Comparison of ENCODE assay signal across 8 cellular contexts in genomic region chr11:65315866-65316233, GRCh38. TPM values are rescaled to one million over a fixed set of nuclear protein-coding genes. Genes with fewer than 3 reads are reported as not detected.
DNase-seq lines count a peak whose midpoint lies in the region; ATAC-seq and TF ChIP-seq lines count a peak whose summit lies in the region.

No MANE protein-coding gene starts in this region.

- no peaks in the 10 kb centered on the region for H3K27me3 ChIP-seq in left ventricle myocardium inferior (ENCODE audit: low read depth)
- H3K27me3 ChIP-seq in brain microvascular endothelial cell (replicated peaks) = no peaks in the 10 kb centered on the region
- H3K27me3 ChIP-seq in aorta (ENCODE audit: control insufficient read depth in 1 of 2, insufficient read depth in 2 of 2, low read length in 1 of 2) = no peaks in the 10 kb centered on the region

- DNase-seq in left ventricle myocardium inferior = no peak
- no peak for DNase-seq in left ventricle myocardium superior
- no peak for DNase-seq in brain microvascular endothelial cell
- no peak for DNase-seq in NCI-H2107 treated with DMSO at 0.1 percent for 48 hours (lab: John Stamatoyannopoulos, UW; ENCODE audit: unreplicated experiment)
- no peak for DNase-seq in NCI-H2171 (lab: John Stamatoyannopoulos, UW)
- no peak for DNase-seq in aorta

- H3K36me3 ChIP-seq in left ventricle myocardium inferior = peaks cover 9% of the 10 kb centered on the region
- peaks cover 12% of the 10 kb centered on the region for H3K36me3 ChIP-seq in brain microvascular endothelial cell (replicated peaks)
- peaks cover 22% of the 10 kb centered on the region for H3K36me3 ChIP-seq in mesodermal cell (ENCODE audit: control insufficient read depth, insufficient read depth, low read length)
- H3K36me3 ChIP-seq in urinary bladder (ENCODE audit: insufficient read depth) = no peaks in the 10 kb centered on the region
- no peaks in the 10 kb centered on the region for H3K36me3 ChIP-seq in aorta (ENCODE audit: control insufficient read depth in 1 of 2, insufficient read depth in 2 of 2, low read length in 1 of 2)

- H3K27ac ChIP-seq in left ventricle myocardium inferior (replicated peaks) (peak overlapping the region; percentile 98), brain microvascular endothelial cell (peak overlapping the region; percentile 85), mesodermal cell (ENCODE audit: low read depth, low read length, severe bottlenecking) (no peak overlapping the region), urinary bladder (ENCODE audit: low read depth) (peak overlapping the region; percentile 28), aorta (ENCODE audit: low read depth in 1 of 2, low read length in 2 of 2) (no peak overlapping the region)

- H3K9me3 ChIP-seq in left ventricle myocardium inferior (replicated peaks) = no peaks in the 10 kb centered on the region
- no peaks in the 10 kb centered on the region for H3K9me3 ChIP-seq in mesodermal cell (ENCODE audit: control insufficient read depth, low read length)
- no peaks in the 10 kb centered on the region for H3K9me3 ChIP-seq in aorta (ENCODE audit: control insufficient read depth, low read length)

- WGBS in mesodermal cell (ENCODE audit: insufficient coverage in 2 of 2), 2 experiments = 39 to 43% methylated on average over 7 to 8 of the region's 8 CpGs
- WGBS in urinary bladder = 10% methylated on average over 8 of the region's 8 CpGs
- WGBS in aorta, 2 donors = 30 to 33% methylated on average over 8 of the region's 8 CpGs

- in situ Hi-C loops in brain microvascular endothelial cell (cut with HindIII; ENCODE audit: low pct_ligation_motif_present, low sequenced_read_pairs) = no loop called here

- intact Hi-C loops in left ventricle myocardium inferior (cut with micrococcal nuclease) (no loop called here), left ventricle myocardium superior (cut with micrococcal nuclease) (loop anchor here (2.0 kb wide), 1 partner anchor 41 kb away; no protein-coding TSS in a partner anchor), aorta (cut with DNase I) (loop anchor here (1.0 to 5.0 kb wide), 4 partner anchors 41 to 91 kb away; no protein-coding TSS in a partner anchor)

- peak; percentile 26 for TF ChIP-seq CTCF in left ventricle myocardium inferior (IDR thresholded peaks at IDR 0.05; ENCODE audit: borderline replicate concordance)
- TF ChIP-seq CTCF in brain microvascular endothelial cell (IDR thresholded peaks at IDR 0.05; ENCODE audit: low read depth, low read length, missing control alignments) = no peak

- H3K4me1 ChIP-seq in left ventricle myocardium inferior (peaks cover 89% of the 10 kb centered on the region), mesodermal cell (ENCODE audit: control insufficient read depth, insufficient read depth, low read length, poor library complexity, severe bottlenecking) (peaks cover 13% of the 10 kb centered on the region), urinary bladder (ENCODE audit: insufficient read depth) (peaks cover 2% of the 10 kb centered on the region), aorta (ENCODE audit: control insufficient read depth in 1 of 2, insufficient read depth in 2 of 2, low read length in 2 of 2) (peaks cover 0 to 2% of the 10 kb centered on the region in 2 donors)

- H3K4me3 ChIP-seq in left ventricle myocardium inferior = peak overlapping the region; percentile 90
- H3K4me3 ChIP-seq in brain microvascular endothelial cell (ENCODE audit: low read depth, low read length) = peak overlapping the region; percentile 89
- H3K4me3 ChIP-seq in mesodermal cell (ENCODE audit: extremely low read depth, insufficient read depth, low read length, poor library complexity, severe bottlenecking) = peak overlapping the region; percentile 98
- peak overlapping the region; percentile 62 for H3K4me3 ChIP-seq in urinary bladder (ENCODE audit: low read depth, low read length)
- H3K4me3 ChIP-seq in aorta (ENCODE audit: low read length in 2 of 2) = no peak overlapping the region

- ATAC-seq in left ventricle myocardium superior = no peak
- ATAC-seq in aorta (ENCODE audit: low FRiP score) = no peak

RNA-seq across cellular contexts. Expression of gene CDC42EP2, which starts 1.2 kb away (rescaled TPM):
- total RNA-seq in left ventricle myocardium inferior (11.3 TPM), left ventricle myocardium superior (13.0 TPM), urinary bladder (17.6 TPM), aorta (10 to 100 TPM; 16.2 to 20.9 TPM)
- polyA plus RNA-seq in mesodermal cell (2013, experiment 1 of 2) = 14.7 TPM
- polyA plus RNA-seq in mesodermal cell (2013, experiment 2 of 2) = 8.1 TPM
- polyA plus RNA-seq in urinary bladder (30.1 TPM), aorta (1 to 10 TPM; 2.3 to 3.5 TPM)

RNA-seq across cellular contexts. Expression of gene DPF2, which starts 17.8 kb away (rescaled TPM):
- total RNA-seq in left ventricle myocardium inferior (40.6 TPM), left ventricle myocardium superior (53.9 TPM), urinary bladder (29.3 TPM), aorta (10 to 100 TPM; 51.3 to 59.6 TPM)
- 81.1 TPM for polyA plus RNA-seq in mesodermal cell (2013, experiment 1 of 2)
- polyA plus RNA-seq in mesodermal cell (2013, experiment 2 of 2) = 73.7 TPM
- polyA plus RNA-seq in urinary bladder (55.2 TPM), aorta (10 to 100 TPM; 16.4 to 41.1 TPM)

RNA-seq across cellular contexts. Expression of gene TIGD3, which starts 38.7 kb away (rescaled TPM):
- total RNA-seq in left ventricle myocardium inferior = 0.44 TPM
- 0.97 TPM for total RNA-seq in left ventricle myocardium superior
- 0.81 TPM for polyA plus RNA-seq in mesodermal cell (2013, experiment 1 of 2)
- 0.40 TPM for polyA plus RNA-seq in mesodermal cell (2013, experiment 2 of 2)
- total RNA-seq in urinary bladder = 0.11 TPM
- 0.16 TPM for polyA plus RNA-seq in urinary bladder
- under 1 TPM in 1 of 2 donors, not detected in 1; 0.16 TPM for total RNA-seq in aorta
- polyA plus RNA-seq in aorta = under 1 TPM in 1 of 2 donors, not detected in 1; 0.88 TPM

RNA-seq across cellular contexts. Expression of gene POLA2, which starts 54.1 kb away (rescaled TPM):
- total RNA-seq in left ventricle myocardium inferior (3.8 TPM), left ventricle myocardium superior (3.5 TPM), urinary bladder (10.3 TPM), aorta (1 to 10 TPM; 3.4 to 9.2 TPM)
- polyA plus RNA-seq in mesodermal cell (2013, experiment 1 of 2) = 26.9 TPM
- polyA plus RNA-seq in mesodermal cell (2013, experiment 2 of 2) = 25.7 TPM
- polyA plus RNA-seq in urinary bladder (10.7 TPM), aorta (1 to 10 TPM; 3.0 to 4.1 TPM)

Comparison
In these comparisons a context has a peak if more than half of its experiments do, and no peak if none do; other contexts are left out.
1. H3K27ac ChIP-seq: peak in left ventricle myocardium inferior (single experiment), brain microvascular endothelial cell (single experiment) and urinary bladder (single experiment); none in mesodermal cell (single experiment) and aorta (0 of 2).
2. H3K4me3 ChIP-seq: peak in left ventricle myocardium inferior (single experiment), brain microvascular endothelial cell (single experiment), mesodermal cell (single experiment) and urinary bladder (single experiment); none in aorta (0 of 2).